Comparison of ENCODE assay signal across 2 cellular contexts in the genomic region with DNA sequence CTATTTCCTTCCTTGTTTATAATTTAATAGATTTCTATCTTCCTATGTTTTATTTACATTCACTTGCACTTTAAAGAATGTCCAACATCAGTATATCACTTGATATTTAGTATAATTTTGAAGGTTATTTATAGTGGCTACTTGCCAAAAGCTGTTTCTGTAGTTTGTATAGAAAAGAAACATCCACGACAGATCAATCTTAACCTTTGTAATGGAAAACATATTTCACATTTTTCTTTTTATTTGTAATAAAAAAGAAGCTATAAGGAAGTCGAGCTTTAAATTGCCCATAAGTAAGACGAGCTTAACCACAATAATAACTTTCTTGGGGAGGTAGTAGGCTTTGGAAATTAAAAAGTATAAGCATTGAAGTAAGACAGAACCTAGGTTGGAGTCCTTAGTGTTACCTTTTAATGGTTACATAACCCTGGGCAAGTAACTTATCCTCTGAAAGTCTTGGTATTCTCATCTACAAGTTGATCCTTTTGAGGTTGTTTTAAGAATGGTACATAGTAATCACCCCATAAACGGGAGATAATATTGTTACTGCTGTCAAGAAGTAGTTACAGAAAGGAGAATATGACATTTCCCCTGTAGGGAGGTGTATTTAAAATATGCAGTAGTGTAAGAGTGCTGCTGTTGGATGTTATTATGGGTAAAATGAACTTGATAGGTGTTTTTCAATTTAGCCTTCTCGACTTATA.
TF ChIP-seq lines count a peak whose summit lies in the region.

No MANE protein-coding gene starts in this region.

TF ChIP-seq in liver, 16 proteins besides CTCF, POLR2A, EP300 and RAD21:
- no peak for TF ChIP-seq GABPA (IDR thresholded peaks at IDR 0.05 in 1 of 2, conservative IDR thresholded peaks at IDR 0.05 in 1 of 2)
- TF ChIP-seq RXRA (IDR thresholded peaks at IDR 0.05) = no peak
- no peak for TF ChIP-seq FOXA2 (IDR thresholded peaks at IDR 0.05)
- TF ChIP-seq JUND (IDR thresholded peaks at IDR 0.05) = no peak
- TF ChIP-seq REST (IDR thresholded peaks at IDR 0.05) = peak; percentile 0
- no peak for TF ChIP-seq HNF4A (conservative IDR thresholded peaks at IDR 0.05)

TF ChIP-seq in HepG2, 621 proteins besides CTCF, POLR2A, EP300 and RAD21:
- TF ChIP-seq ZNF629 (CRISPR knock-in tag; conservative IDR thresholded peaks at IDR 0.05) = no peak
- no peak for TF ChIP-seq DZIP1 (CRISPR knock-in tag; IDR thresholded peaks at IDR 0.05)
- no peak for TF ChIP-seq SRSF1 (optimal IDR thresholded peaks at IDR 0.05; ENCODE audit: low read depth, low read length)
- TF ChIP-seq MYC (CRISPR knock-in tag; IDR thresholded peaks at IDR 0.05; ENCODE audit: borderline replicate concordance) = no peak
- no peak for TF ChIP-seq ZFP91 (CRISPR knock-in tag; IDR thresholded peaks at IDR 0.05; ENCODE audit: borderline replicate concordance)
- TF ChIP-seq, protein P1, sequence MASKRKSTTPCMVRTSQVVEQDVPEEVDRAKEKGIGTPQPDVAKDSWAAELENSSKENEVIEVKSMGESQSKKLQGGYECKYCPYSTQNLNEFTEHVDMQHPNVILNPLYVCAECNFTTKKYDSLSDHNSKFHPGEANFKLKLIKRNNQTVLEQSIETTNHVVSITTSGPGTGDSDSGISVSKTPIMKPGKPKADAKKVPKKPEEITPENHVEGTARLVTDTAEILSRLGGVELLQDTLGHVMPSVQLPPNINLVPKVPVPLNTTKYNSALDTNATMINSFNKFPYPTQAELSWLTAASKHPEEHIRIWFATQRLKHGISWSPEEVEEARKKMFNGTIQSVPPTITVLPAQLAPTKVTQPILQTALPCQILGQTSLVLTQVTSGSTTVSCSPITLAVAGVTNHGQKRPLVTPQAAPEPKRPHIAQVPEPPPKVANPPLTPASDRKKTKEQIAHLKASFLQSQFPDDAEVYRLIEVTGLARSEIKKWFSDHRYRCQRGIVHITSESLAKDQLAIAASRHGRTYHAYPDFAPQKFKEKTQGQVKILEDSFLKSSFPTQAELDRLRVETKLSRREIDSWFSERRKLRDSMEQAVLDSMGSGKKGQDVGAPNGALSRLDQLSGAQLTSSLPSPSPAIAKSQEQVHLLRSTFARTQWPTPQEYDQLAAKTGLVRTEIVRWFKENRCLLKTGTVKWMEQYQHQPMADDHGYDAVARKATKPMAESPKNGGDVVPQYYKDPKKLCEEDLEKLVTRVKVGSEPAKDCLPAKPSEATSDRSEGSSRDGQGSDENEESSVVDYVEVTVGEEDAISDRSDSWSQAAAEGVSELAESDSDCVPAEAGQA (IDR thresholded peaks at IDR 0.05; ENCODE audit: low read depth) = no peak
- TF ChIP-seq, protein P1 (CRISPR knock-in tag; IDR thresholded peaks at IDR 0.05; ENCODE audit: borderline replicate concordance) = no peak
- no peak for TF ChIP-seq ZNF567 (CRISPR knock-in tag; IDR thresholded peaks at IDR 0.05; ENCODE audit: borderline replicate concordance)
- no peak for TF ChIP-seq ARID2 (CRISPR knock-in tag; IDR thresholded peaks at IDR 0.05; ENCODE audit: borderline replicate concordance)
- TF ChIP-seq HBP1 (CRISPR knock-in tag; IDR thresholded peaks at IDR 0.05; ENCODE audit: low read depth) = no peak
- no peak for TF ChIP-seq NFKBIZ (CRISPR knock-in tag; IDR thresholded peaks at IDR 0.05)
- TF ChIP-seq MEIS2 (CRISPR knock-in tag; IDR thresholded peaks at IDR 0.05) = no peak
- TF ChIP-seq ZNF557 (CRISPR knock-in tag; IDR thresholded peaks at IDR 0.05) = no peak
- no peak for TF ChIP-seq ZNF263 (CRISPR knock-in tag; IDR thresholded peaks at IDR 0.05)
- TF ChIP-seq IKZF5 (CRISPR knock-in tag; IDR thresholded peaks at IDR 0.05) = no peak
- TF ChIP-seq TCF12 (IDR thresholded peaks at IDR 0.05) = no peak
- no peak for TF ChIP-seq TCF12 (CRISPR knock-in tag; IDR thresholded peaks at IDR 0.05)
- no peak for TF ChIP-seq KLF15 (CRISPR knock-in tag; IDR thresholded peaks at IDR 0.05; ENCODE audit: borderline replicate concordance)
- TF ChIP-seq, protein P2, sequence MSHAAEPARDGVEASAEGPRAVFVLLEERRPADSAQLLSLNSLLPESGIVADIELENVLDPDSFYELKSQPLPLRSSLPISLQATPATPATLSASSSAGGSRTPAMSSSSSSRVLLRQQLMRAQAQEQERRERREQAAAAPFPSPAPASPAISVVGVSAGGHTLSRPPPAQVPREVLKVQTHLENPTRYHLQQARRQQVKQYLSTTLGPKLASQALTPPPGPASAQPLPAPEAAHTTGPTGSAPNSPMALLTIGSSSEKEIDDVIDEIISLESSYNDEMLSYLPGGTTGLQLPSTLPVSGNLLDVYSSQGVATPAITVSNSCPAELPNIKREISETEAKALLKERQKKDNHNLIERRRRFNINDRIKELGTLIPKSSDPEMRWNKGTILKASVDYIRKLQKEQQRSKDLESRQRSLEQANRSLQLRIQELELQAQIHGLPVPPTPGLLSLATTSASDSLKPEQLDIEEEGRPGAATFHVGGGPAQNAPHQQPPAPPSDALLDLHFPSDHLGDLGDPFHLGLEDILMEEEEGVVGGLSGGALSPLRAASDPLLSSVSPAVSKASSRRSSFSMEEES (CRISPR knock-in tag; IDR thresholded peaks at IDR 0.05) = no peak
TF ChIP-seq in HepG2: peak in this region for 0.
